In the genomic region with DNA sequence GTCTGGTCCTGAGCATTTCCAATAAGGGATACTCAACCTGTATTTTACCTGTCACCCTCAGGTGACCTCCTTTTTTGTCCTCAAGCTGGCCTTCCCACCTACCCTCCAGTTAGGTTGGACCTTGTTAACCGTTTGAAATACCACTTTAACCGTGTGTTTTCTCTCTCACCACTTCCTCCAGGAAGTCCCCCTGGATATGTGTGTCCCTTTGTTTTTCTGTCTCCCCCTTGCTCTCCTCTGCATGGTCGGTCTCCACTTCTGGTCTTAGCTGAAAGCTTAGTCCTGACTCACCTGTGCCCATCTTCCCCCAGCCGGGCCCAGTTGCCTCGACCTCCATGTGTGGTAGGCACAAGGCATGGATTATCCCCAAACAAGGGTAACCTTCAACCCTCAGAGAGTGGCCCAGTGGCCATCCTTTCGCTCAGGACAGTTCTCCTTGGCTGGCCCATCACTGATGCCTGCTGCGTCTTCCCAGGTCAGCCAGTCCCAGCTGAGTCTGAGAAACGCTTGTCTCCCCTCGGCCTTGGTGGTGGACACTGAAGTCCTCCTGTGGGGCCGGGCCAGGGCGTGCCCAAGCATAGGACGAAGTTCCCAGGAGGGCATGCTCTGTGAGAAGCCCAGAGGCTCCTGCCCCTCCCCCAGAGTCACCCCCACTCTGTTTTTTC, we compare ENCODE assay signal across 1 cellular context.
TF ChIP-seq lines count a peak whose summit lies in the region.

No MANE protein-coding gene starts in this region.

TF ChIP-seq in GM23338, 12 proteins besides CTCF, POLR2A, EP300 and RAD21 (continued from another document):
- TF ChIP-seq, protein P1, sequence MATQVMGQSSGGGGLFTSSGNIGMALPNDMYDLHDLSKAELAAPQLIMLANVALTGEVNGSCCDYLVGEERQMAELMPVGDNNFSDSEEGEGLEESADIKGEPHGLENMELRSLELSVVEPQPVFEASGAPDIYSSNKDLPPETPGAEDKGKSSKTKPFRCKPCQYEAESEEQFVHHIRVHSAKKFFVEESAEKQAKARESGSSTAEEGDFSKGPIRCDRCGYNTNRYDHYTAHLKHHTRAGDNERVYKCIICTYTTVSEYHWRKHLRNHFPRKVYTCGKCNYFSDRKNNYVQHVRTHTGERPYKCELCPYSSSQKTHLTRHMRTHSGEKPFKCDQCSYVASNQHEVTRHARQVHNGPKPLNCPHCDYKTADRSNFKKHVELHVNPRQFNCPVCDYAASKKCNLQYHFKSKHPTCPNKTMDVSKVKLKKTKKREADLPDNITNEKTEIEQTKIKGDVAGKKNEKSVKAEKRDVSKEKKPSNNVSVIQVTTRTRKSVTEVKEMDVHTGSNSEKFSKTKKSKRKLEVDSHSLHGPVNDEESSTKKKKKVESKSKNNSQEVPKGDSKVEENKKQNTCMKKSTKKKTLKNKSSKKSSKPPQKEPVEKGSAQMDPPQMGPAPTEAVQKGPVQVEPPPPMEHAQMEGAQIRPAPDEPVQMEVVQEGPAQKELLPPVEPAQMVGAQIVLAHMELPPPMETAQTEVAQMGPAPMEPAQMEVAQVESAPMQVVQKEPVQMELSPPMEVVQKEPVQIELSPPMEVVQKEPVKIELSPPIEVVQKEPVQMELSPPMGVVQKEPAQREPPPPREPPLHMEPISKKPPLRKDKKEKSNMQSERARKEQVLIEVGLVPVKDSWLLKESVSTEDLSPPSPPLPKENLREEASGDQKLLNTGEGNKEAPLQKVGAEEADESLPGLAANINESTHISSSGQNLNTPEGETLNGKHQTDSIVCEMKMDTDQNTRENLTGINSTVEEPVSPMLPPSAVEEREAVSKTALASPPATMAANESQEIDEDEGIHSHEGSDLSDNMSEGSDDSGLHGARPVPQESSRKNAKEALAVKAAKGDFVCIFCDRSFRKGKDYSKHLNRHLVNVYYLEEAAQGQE (IDR thresholded peaks at IDR 0.05; ENCODE audit: unreplicated experiment) = no peak
- TF ChIP-seq ZNF114 (CRISPR knock-in tag; IDR thresholded peaks at IDR 0.05) (no peak), POLR2AphosphoS5 (IDR thresholded peaks at IDR 0.05; ENCODE audit: low read depth) (no peak), NANOG (IDR thresholded peaks at IDR 0.05; ENCODE audit: borderline replicate concordance) (no peak)
